Comparison of ENCODE assay signal across 8 cellular contexts in the genomic region with DNA sequence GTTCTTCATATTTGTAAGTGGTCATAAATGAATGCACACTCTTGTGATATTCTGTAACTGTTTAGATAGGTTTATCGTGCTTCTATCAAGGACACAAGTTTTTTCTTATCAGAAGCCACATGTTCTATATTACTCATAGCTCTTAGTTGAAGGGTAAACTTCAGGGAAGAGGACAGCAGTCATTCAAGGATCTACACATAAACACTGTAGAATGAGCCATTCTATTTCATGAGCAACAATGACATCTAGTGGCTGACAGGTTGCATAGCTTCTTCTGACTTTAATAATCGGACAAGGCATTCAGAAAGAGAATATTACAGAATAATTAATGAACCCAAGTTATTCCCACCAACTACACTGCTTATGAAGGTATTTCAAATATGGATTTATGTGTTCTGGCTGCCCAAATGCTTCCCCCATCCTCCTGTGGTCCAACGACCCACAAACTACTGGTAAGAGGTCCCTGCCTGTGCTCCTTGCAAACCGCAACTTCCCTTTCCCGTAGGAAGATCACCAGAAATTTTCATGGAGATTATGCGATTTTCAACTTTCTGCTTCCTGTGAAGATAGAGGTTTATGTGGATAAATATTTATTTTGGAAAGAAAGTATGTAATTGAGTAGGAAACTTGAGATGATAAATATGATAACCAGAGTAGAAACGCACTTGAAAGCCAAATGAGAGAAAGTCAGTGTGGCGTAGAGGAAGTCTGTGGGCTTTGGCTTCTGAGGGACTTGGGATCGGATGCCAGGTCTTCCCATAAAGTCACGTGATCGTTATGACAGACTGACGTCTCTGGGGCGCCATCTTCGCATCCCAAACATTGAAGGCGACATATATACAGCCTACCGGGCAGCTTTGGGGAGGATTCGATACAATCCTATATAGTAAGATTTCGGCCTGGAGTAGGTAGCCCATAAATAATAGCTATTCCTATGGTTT. TPM values are rescaled to one million over a fixed set of nuclear protein-coding genes. Genes with fewer than 3 reads are reported as not detected.
A peak's percentile ranks its signal among the peaks of the same experiment; 100 is the strongest.
DNase-seq lines count a peak whose midpoint lies in the region; ATAC-seq and TF ChIP-seq lines count a peak whose summit lies in the region.

No MANE protein-coding gene starts in this region.

- H3K4me1 Mint-ChIP-seq in activated CD8-positive, alpha-beta memory T cell treated with anti-CD3 and anti-CD28 coated beads, Interleukin-2, amount 10 ng/mL, durations not matched to agents 7 days and 5 days = no peaks in the 10 kb centered on the region
- no peaks in the 10 kb centered on the region for H3K4me1 Mint-ChIP-seq in effector memory CD8-positive, alpha-beta T cell (ENCODE audit: low read depth in 2 of 2)

- H3K27me3 ChIP-seq in KMS-11 (ENCODE audit: insufficient read depth, low read depth) (no peaks in the 10 kb centered on the region), PC-9 (ENCODE audit: insufficient read depth, low read depth) (no peaks in the 10 kb centered on the region)

- ATAC-seq in activated CD8-positive, alpha-beta memory T cell treated with anti-CD3 and anti-CD28 coated beads, Interleukin-2, amount 10 ng/mL, durations not matched to agents 7 days and 5 days = peak; percentile 49
- peak; percentile 78 for ATAC-seq in GM21786 (IDR thresholded peaks at IDR 0.05; ENCODE audit: unreplicated experiment)
- ATAC-seq in effector memory CD8-positive, alpha-beta T cell (replicated peaks) = peak; percentile 65

- peaks cover 4% of the 10 kb centered on the region for H3K9me3 ChIP-seq in PC-9 (ENCODE audit: insufficient read depth, low read depth)

- intact Hi-C loops in PC-9 (cut with micrococcal nuclease; ENCODE audit: unreplicated experiment) = loop anchor here (1.0 to 5.0 kb wide), 9 partner anchors 266 to 1476 kb away; partner anchors contain the start of genes ITGB8, MACC1 and POLR1F

- no peaks in the 10 kb centered on the region for H3K79me2 ChIP-seq in KMS-11 (ENCODE audit: insufficient read depth, low read depth)
- H3K79me2 ChIP-seq in PC-9 (ENCODE audit: low read depth) = no peaks in the 10 kb centered on the region

- no peaks in the 10 kb centered on the region for H3K36me3 ChIP-seq in KMS-11 (ENCODE audit: insufficient read depth)
- H3K36me3 ChIP-seq in PC-9 (ENCODE audit: low read depth) = no peaks in the 10 kb centered on the region

- H3K4me3 ChIP-seq in KMS-11 (IDR thresholded peaks at IDR 0.05; ENCODE audit: insufficient read depth, low read depth, low read length) = no peak overlapping the region
- H3K4me3 ChIP-seq in PC-9 = no peak overlapping the region

- TF ChIP-seq CTCF in KMS-11 (conservative IDR thresholded peaks at IDR 0.05; ENCODE audit: low read depth, low read length) (peak; percentile 93), PC-9 (conservative IDR thresholded peaks at IDR 0.05) (peak; percentile 97)

- H3K9me3 Mint-ChIP-seq in activated CD8-positive, alpha-beta memory T cell treated with anti-CD3 and anti-CD28 coated beads, Interleukin-2, amount 10 ng/mL, durations not matched to agents 7 days and 5 days (ENCODE audit: low read depth) = no peaks in the 10 kb centered on the region
- no peaks in the 10 kb centered on the region for H3K9me3 Mint-ChIP-seq in effector memory CD8-positive, alpha-beta T cell

- H3K9ac ChIP-seq in KMS-11 = no peak overlapping the region

- peaks cover 4% of the 10 kb centered on the region for H3K4me1 ChIP-seq in KMS-11 (ENCODE audit: low read depth, poor library complexity, severe bottlenecking)
- no peaks in the 10 kb centered on the region; the same call in 1 of the 2 replicates for H3K4me1 ChIP-seq in PC-9 (replicated peaks; ENCODE audit: insufficient read depth)

- BruUV-seq in PC-9 (replicated peaks; lab: Mats Ljungman, UMichigan) = no TSS peak

- H3K9me2 ChIP-seq in PC-9 (ENCODE audit: insufficient read depth) = no peaks in the 10 kb centered on the region

- H3K4me3 Mint-ChIP-seq in activated CD8-positive, alpha-beta memory T cell treated with anti-CD3 and anti-CD28 coated beads, Interleukin-2, amount 10 ng/mL, durations not matched to agents 7 days and 5 days = no peak overlapping the region
- H3K4me3 Mint-ChIP-seq in effector memory CD8-positive, alpha-beta T cell = no peak overlapping the region

- no peaks in the 10 kb centered on the region for H3K27me3 Mint-ChIP-seq in activated CD8-positive, alpha-beta memory T cell treated with anti-CD3 and anti-CD28 coated beads, Interleukin-2, amount 10 ng/mL, durations not matched to agents 7 days and 5 days
- H3K27me3 Mint-ChIP-seq in effector memory CD8-positive, alpha-beta T cell = peaks cover 0 to 10% of the 10 kb centered on the region in 2 donors

- H3K36me3 Mint-ChIP-seq in activated CD8-positive, alpha-beta memory T cell treated with anti-CD3 and anti-CD28 coated beads, Interleukin-2, amount 10 ng/mL, durations not matched to agents 7 days and 5 days = no peaks in the 10 kb centered on the region
- no peaks in the 10 kb centered on the region for H3K36me3 Mint-ChIP-seq in effector memory CD8-positive, alpha-beta T cell (ENCODE audit: insufficient read depth)

- no peak overlapping the region for H3K27ac Mint-ChIP-seq in activated CD8-positive, alpha-beta memory T cell treated with anti-CD3 and anti-CD28 coated beads, Interleukin-2, amount 10 ng/mL, durations not matched to agents 7 days and 5 days
- no peak overlapping the region for H3K27ac Mint-ChIP-seq in effector memory CD8-positive, alpha-beta T cell

- H3K27ac ChIP-seq in KMS-11 (no peak overlapping the region), PC-9 (no peak overlapping the region)

- DNase-seq in activated CD8-positive, alpha-beta memory T cell treated with anti-CD3 and anti-CD28 coated beads, Interleukin-2, amount 10 ng/mL, durations not matched to agents 7 days and 5 days = no peak
- no peak for DNase-seq in activated CD8-positive, alpha-beta memory T cell treated with anti-CD3 and anti-CD28 coated beads, Interleukin-2, amount 50 U/mL, for 48 hours
- DNase-seq in PC-9 (peak; percentile 4 to 71), medulla oblongata (ENCODE audit: extremely low spot score) (peak; percentile 79), GOT3 (lab: John Stamatoyannopoulos, UW) (no peak)
- DNase-seq in effector memory CD8-positive, alpha-beta T cell = peak in 1 of 3 experiments; percentile 2

- H3F3A ChIP-seq in PC-9 (ENCODE audit: insufficient read depth, low read depth) = no peaks in the 10 kb centered on the region

- no peak overlapping the region for H3K4me2 ChIP-seq in KMS-11
- no peak overlapping the region for H3K4me2 ChIP-seq in PC-9

- CTCF ChIA-PET in activated CD8-positive, alpha-beta memory T cell treated with anti-CD3 and anti-CD28 coated beads, Interleukin-2, amount 10 ng/mL, durations not matched to agents 7 days and 5 days (lab: Charles Lee) = interaction anchor here (0.6 to 2.8 kb wide), 16 partner anchors 8 to 889 kb away, joined by 3 to 19 read pairs (median 4); partner anchors contain the start of gene POLR1F
- CTCF ChIA-PET in PC-9 (lab: Charles Lee) = interaction anchor here (0.5 to 1.5 kb wide), 19 partner anchors 149 to 1767 kb away, joined by 3 to 61 read pairs (median 4); partner anchors contain the start of gene POLR1F

- H4K20me1 ChIP-seq in KMS-11 (ENCODE audit: insufficient read depth) = no peaks in the 10 kb centered on the region
- no peaks in the 10 kb centered on the region for H4K20me1 ChIP-seq in PC-9 (ENCODE audit: insufficient read depth)

- H2AFZ ChIP-seq in KMS-11 (ENCODE audit: low read depth) (no peak overlapping the region), PC-9 (no peak overlapping the region)

- POLR2A ChIA-PET in PC-9 (lab: Charles Lee; ENCODE audit: unreplicated experiment) = interaction anchor here (0.5 to 1.0 kb wide), 6 partner anchors 55 to 885 kb away, joined by 3 to 9 read pairs (median 4); no protein-coding TSS in a partner anchor

RNA-seq across cellular contexts. Expression of gene ABCB5, which starts 16.7 kb away (rescaled TPM):
- not detected for total RNA-seq in activated CD8-positive, alpha-beta memory T cell treated with anti-CD3 and anti-CD28 coated beads, Interleukin-2, amount 10 ng/mL, durations not matched to agents 7 days and 5 days
- not detected in 2 replicates for total RNA-seq in PC-9 (2021)

Comparison
In these comparisons a context has a peak if more than half of its experiments do, and no peak if none do; other contexts are left out.
1. DNase-seq: peak in PC-9 (2 of 2) and medulla oblongata (single experiment); none in activated CD8-positive, alpha-beta memory T cell treated with anti-CD3 and anti-CD28 coated beads, Interleukin-2, amount 10 ng/mL, durations not matched to agents 7 days and 5 days (single experiment), activated CD8-positive, alpha-beta memory T cell treated with anti-CD3 and anti-CD28 coated beads, Interleukin-2, amount 50 U/mL, for 48 hours (single experiment) and GOT3 (single experiment).
2. Peak in every context shown above with its lines, with median percentiles within 50 percentile points of each other: ATAC-seq.